Comparison of ENCODE assay signal across 8 cellular contexts in the genomic region with DNA sequence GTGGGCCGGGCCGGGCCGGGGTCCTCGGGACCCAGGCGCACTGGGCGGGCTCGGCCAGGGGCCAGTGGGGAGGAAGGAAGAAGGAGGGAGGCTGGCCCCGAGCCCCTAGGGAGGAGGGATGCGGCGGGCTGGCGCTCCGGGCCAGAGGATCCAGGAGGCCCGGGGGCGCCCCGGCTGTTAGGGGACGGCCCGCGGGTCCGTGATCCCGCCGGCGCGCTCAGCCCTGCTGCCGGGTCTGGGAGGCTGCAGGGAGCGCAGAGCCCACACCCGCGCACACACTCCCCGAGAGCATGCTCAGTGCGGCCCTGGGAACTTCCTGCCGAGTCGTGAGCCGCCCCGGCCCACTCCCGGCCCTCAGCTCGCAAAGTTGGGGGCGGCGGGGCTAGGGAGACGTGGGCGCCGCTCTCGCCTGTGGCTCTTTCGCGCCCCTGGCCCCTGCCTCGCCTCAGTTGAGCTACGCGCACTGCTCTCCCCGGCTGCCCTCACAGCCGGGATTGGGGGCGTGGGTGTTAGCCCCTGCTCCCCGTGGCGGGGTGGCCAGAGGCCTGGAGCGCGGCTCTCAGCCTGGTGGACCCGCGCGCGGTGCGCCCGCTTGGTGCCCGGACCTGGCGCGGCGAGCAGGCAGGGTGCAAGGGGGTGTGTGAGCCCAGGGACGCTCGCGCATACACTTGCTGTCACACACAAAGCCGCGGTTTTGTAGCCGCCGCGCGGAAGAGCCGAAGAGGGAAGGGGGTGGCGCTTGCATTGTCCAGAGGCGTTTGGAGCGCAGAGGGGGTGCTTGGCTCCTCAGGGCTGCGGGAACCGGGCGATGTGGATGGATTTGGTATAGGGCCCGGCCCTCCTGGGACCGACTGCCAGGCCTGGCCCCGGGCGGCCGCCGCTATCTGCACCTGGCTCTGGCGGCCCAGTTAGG.
DNase-seq lines count a peak whose midpoint lies in the region; ATAC-seq lines count a peak whose summit lies in the region.

No MANE protein-coding gene starts in this region.

- peak; percentile 43 for ATAC-seq in HG02610 (IDR thresholded peaks at IDR 0.05; ENCODE audit: unreplicated experiment)

- peak overlapping the region; percentile 78 for H3K4me3 ChIP-seq in ectodermal cell (ENCODE audit: insufficient read depth, low read depth, low read length)

- 0 to 1% methylated on average over 86 of the region's 86 CpGs for WGBS in ectodermal cell, 2 experiments

- no peaks in the 10 kb centered on the region for H3K9me3 ChIP-seq in ectodermal cell (ENCODE audit: control insufficient read depth, low read length)

- peaks cover 4% of the 10 kb centered on the region for H3K27me3 ChIP-seq in ectodermal cell (ENCODE audit: control insufficient read depth, insufficient read depth, low read length, poor library complexity, severe bottlenecking)

- H3K4me1 ChIP-seq in ectodermal cell (ENCODE audit: control insufficient read depth, insufficient read depth, low read length), result peaks cover 20% of the 10 kb centered on the region

- H3K27ac ChIP-seq in ectodermal cell (ENCODE audit: insufficient read depth, low read depth, low read length, poor library complexity, severe bottlenecking), result peak overlapping the region; percentile 36

- DNase-seq in DMS53 (lab: John Stamatoyannopoulos, UW) (peak; percentile 50), DMS53 treated with DMSO at 0.1 percent for 48 hours (lab: John Stamatoyannopoulos, UW; ENCODE audit: unreplicated experiment) (no peak), NCI-H146 treated with DMSO at 0.1 percent for 48 hours (lab: John Stamatoyannopoulos, UW; ENCODE audit: unreplicated experiment) (peak; percentile 41), lung microvascular endothelial cell (ENCODE audit: low read depth in 2 of 2) (peak; percentile 74 to 77)
- DNase-seq in activated CD4-positive, alpha-beta T cell treated with anti-CD3 and anti-CD28 coated beads, Interleukin-2, amount 50 U/mL, for 4 hours, result peak; percentile 54 to 62
- peak; percentile 62 for DNase-seq in stimulated activated CD8-positive, alpha-beta memory T cell treated with anti-CD3 and anti-CD28 coated beads, Interleukin-12 subunit alpha, Interleukin-12 subunit beta, amount 100 ng/mL, for 4 hours (ENCODE audit: low read depth)

- no peaks in the 10 kb centered on the region for H3K36me3 ChIP-seq in ectodermal cell (ENCODE audit: control insufficient read depth, insufficient read depth, low read length)
